ENCODE assay signal across 12 cellular contexts in genomic region chr7:33669251-33669670, GRCh38.
DNase-seq lines count a peak whose midpoint lies in the region; ATAC-seq and TF ChIP-seq lines count a peak whose summit lies in the region.
"Had no signal": no experiment of that assay in that cellular context is flagged by ENCODE, and none has a peak within 500 bp of the region (broad histone marks: within the 10 kb centered on the region; RNA-seq: fewer than 3 reads in every experiment).

No MANE protein-coding gene starts in this region.

- peak; percentile 93 for DNase-seq in DMS53 (lab: John Stamatoyannopoulos, UW)
- peak; percentile 63 for DNase-seq in NCI-H2081 treated with DMSO at 0.1 percent for 48 hours (lab: John Stamatoyannopoulos, UW)
- peak; percentile 45 for DNase-seq in astrocyte of the hippocampus (ENCODE audit: low read depth, low spot score)
- peak; percentile 92 for DNase-seq in mesendoderm
- DNase-seq in left cardiac atrium, result no peak
- DNase-seq in T-helper 1 cell, result no peak
- DNase-seq in activated CD4-positive, alpha-beta T cell treated with anti-CD3 and anti-CD28 coated beads, Interleukin-2, amount 50 U/mL, for 4 hours, result no peak
- no peak for DNase-seq in HFFc6
- DNase-seq: NCI-H446 treated with DMSO at 0.1 percent for 48 hours had no signal

- no peak overlapping the region for H2BK5ac ChIP-seq in mesendoderm (ENCODE audit: low read length)

- H3K27ac Mint-ChIP-seq in HFFc6, result no peak overlapping the region

- H4K8ac ChIP-seq in mesendoderm (ENCODE audit: low read depth, low read length), result no peak overlapping the region

- H3K79me1 ChIP-seq in mesendoderm (ENCODE audit: low read length), result no peaks in the 10 kb centered on the region

- H3K27ac ChIP-seq in mesendoderm (ENCODE audit: low read depth, low read length), result no peak overlapping the region
- H3K27ac ChIP-seq: right atrium auricular region had no signal

- H4K5ac ChIP-seq in mesendoderm (ENCODE audit: low read length), result no peak overlapping the region

- H3K36me3 Mint-ChIP-seq in HFFc6 (ENCODE audit: low read depth), result no peaks in the 10 kb centered on the region
- H3K36me3 Mint-ChIP-seq: brain had no signal

- WGBS in mesendoderm (ENCODE audit: extremely low coverage, insufficient coverage, low lambda C conversion rate), result no CpG with 5 or more reads among the region's 5 CpGs

- H3K9ac ChIP-seq in mesendoderm (ENCODE audit: low read length), result no peak overlapping the region

- no peak for ATAC-seq in left cardiac atrium
- ATAC-seq: left lobe of liver had no signal

- H3K36me3 ChIP-seq in mesendoderm (ENCODE audit: control insufficient read depth, insufficient read depth, low read length), result no peaks in the 10 kb centered on the region
- H3K36me3 ChIP-seq: right atrium auricular region had no signal

- H3K79me2 ChIP-seq in mesendoderm (ENCODE audit: control insufficient read depth, insufficient read depth, low read length), result no peaks in the 10 kb centered on the region

- H3K23ac ChIP-seq in mesendoderm (ENCODE audit: low read length), result no peak overlapping the region

- H3K27me3 Mint-ChIP-seq in HFFc6 (ENCODE audit: insufficient read depth), result peaks cover 3% of the 10 kb centered on the region; the same call in 1 of the 2 replicates
- H3K27me3 Mint-ChIP-seq: brain had no signal

- H3K4ac ChIP-seq in mesendoderm (ENCODE audit: low read depth, low read length), result no peak overlapping the region

- H3K4me1 ChIP-seq in mesendoderm (ENCODE audit: control insufficient read depth, low read depth, low read length), result no peaks in the 10 kb centered on the region
- H3K4me1 ChIP-seq: right atrium auricular region had no signal

- peaks cover 22% of the 10 kb centered on the region for H3K4me1 Mint-ChIP-seq in HFFc6 (ENCODE audit: low read depth)

- no peak overlapping the region for H2AK5ac ChIP-seq in mesendoderm (ENCODE audit: low read length)

- no peak overlapping the region for H2BK15ac ChIP-seq in mesendoderm (replicated peaks; ENCODE audit: low read depth)

- H3K27me3 ChIP-seq in mesendoderm (ENCODE audit: insufficient read depth, low read length, poor library complexity), result no peaks in the 10 kb centered on the region
- H3K27me3 ChIP-seq: right atrium auricular region had no signal

- H3K4me3 ChIP-seq in mesendoderm (ENCODE audit: low read length), result no peak overlapping the region
- H3K4me3 ChIP-seq: right atrium auricular region had no signal

- intact Hi-C loops in left cardiac atrium (cut with DNase I), result no loop called here

- no peak overlapping the region for H3K4me3 Mint-ChIP-seq in HFFc6
- H3K4me3 Mint-ChIP-seq: brain had no signal

- H3K9me3 Mint-ChIP-seq in HFFc6, result no peaks in the 10 kb centered on the region

- no peak for TF ChIP-seq CTCF in HFFc6 (IDR thresholded peaks at IDR 0.05)

- no peak overlapping the region for H3K4me2 ChIP-seq in mesendoderm (ENCODE audit: low read length)

- H3K18ac ChIP-seq in mesendoderm (ENCODE audit: low read length), result peak overlapping the region; percentile 40

- no peak overlapping the region for H2BK120ac ChIP-seq in mesendoderm (ENCODE audit: low read depth, low read length)

- H3K56ac ChIP-seq in mesendoderm (ENCODE audit: low read length), result no peak overlapping the region

Comparison
In these comparisons a context has a peak if more than half of its experiments do, and no peak if none do; other contexts are left out.
1. DNase-seq: peak in DMS53 (single experiment), NCI-H2081 treated with DMSO at 0.1 percent for 48 hours (single experiment), astrocyte of the hippocampus (single experiment) and mesendoderm (single experiment); none in left cardiac atrium (single experiment), T-helper 1 cell (0 of 5), activated CD4-positive, alpha-beta T cell treated with anti-CD3 and anti-CD28 coated beads, Interleukin-2, amount 50 U/mL, for 4 hours (0 of 2) and HFFc6 (single experiment).